In the genomic region with DNA sequence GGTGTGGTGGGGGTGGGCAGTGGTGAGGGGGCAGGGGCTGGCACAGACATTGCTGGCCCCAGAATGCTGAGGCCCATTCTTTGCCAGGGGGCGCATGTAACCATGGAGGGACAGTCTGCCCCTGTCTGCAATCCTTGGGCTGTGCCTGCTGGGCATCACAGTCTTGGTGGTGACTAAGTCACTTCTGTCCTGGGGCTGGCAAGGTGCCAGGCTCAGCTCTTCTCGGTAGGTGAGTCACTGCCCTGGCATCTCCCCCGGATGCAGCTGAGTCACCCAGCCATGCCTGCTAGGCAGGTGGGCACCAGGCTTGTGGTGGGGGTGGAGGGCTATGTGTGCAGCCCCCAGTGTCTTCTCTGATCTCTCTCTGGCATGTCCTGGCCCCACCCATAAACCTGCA, we compare ENCODE assay signal across 8 cellular contexts. TPM values are rescaled to one million over a fixed set of nuclear protein-coding genes. Genes with fewer than 3 reads are reported as not detected.
DNase-seq lines count a peak whose midpoint lies in the region; ATAC-seq, FAIRE-seq and TF ChIP-seq lines count a peak whose summit lies in the region.

No MANE protein-coding gene starts in this region.

- DNase-seq in Caki2 (ENCODE audit: low read depth) = peak; percentile 91
- DNase-seq in NCI-H1105 treated with DMSO at 0.1 percent for 48 hours (lab: John Stamatoyannopoulos, UW) = peak; percentile 85
- peak; percentile 64 to 88 (median 76) for DNase-seq in activated CD4-positive, CD25-positive, alpha-beta regulatory T cell (lab: John Stamatoyannopoulos, UW)
- DNase-seq in breast epithelium (ENCODE audit: low spot score in 2 of 2) = peak; percentile 98
- peak; percentile 78 for DNase-seq in HepG2 (ENCODE audit: low spot score)
- peak; percentile 83 for DNase-seq in stimulated activated CD8-positive, alpha-beta memory T cell treated with anti-CD3 and anti-CD28 coated beads, Interleukin-15, amount 100 ng/mL, for 1 hour (ENCODE audit: low read depth)

- H3K4me2 ChIP-seq in HepG2 (ENCODE audit: low read depth, low read length) = no peak overlapping the region

- peaks cover 14% of the 10 kb centered on the region for H3K79me2 ChIP-seq in HepG2 (ENCODE audit: insufficient read depth, low read length)

- BruUV-seq in HepG2 (replicated peaks; lab: Mats Ljungman, UMichigan) = no TSS peak

- intact Hi-C loops in breast epithelium (cut with DNase I; ENCODE audit: low total_unique reads) = no loop called here
- intact Hi-C loops in HepG2 (cut with micrococcal nuclease; ENCODE audit: unreplicated experiment) = no loop called here

- TF ChIP-seq EP300 in HepG2 (IDR thresholded peaks at IDR 0.05; ENCODE audit: low read depth in 2 of 2, low read length in 2 of 2) (peak in 1 of 2 experiments; percentile 19; a peak in 1 of 4 replicates), HepG2 (CRISPR knock-in tag; IDR thresholded peaks at IDR 0.05; ENCODE audit: borderline replicate concordance) (no peak; the same call in 1 of the 2 replicates)

- ATAC-seq in HepG2 = no peak
- ATAC-seq in GM18517 (IDR thresholded peaks at IDR 0.05; ENCODE audit: unreplicated experiment) = no peak
- no peak for ATAC-seq in HG03108 (IDR thresholded peaks at IDR 0.05; ENCODE audit: unreplicated experiment)

- H2AFZ ChIP-seq in HepG2 (ENCODE audit: low read length) = no peak overlapping the region

- H3K9ac ChIP-seq in HepG2 (ENCODE audit: insufficient read depth, low read depth, low read length) = no peak overlapping the region

- TF ChIP-seq CTCF in breast epithelium (IDR thresholded peaks at IDR 0.05) (no peak), HepG2 (CRISPR knock-in tag; IDR thresholded peaks at IDR 0.05) (no peak)

- no peak for TF ChIP-seq RAD21 in HepG2 (CRISPR knock-in tag; IDR thresholded peaks at IDR 0.05)

- no peaks in the 10 kb centered on the region for H3K36me3 ChIP-seq in breast epithelium
- no peaks in the 10 kb centered on the region for H3K36me3 ChIP-seq in HepG2 (replicated peaks in 1 of 2; ENCODE audit: control insufficient read depth in 1 of 2, insufficient read depth in 2 of 2, low read length in 2 of 2)

- 20% methylated on average over 1 of the region's 3 CpGs for WGBS in HepG2 (ENCODE audit: low lambda C conversion rate)

- no peaks in the 10 kb centered on the region for H4K20me1 ChIP-seq in HepG2 (ENCODE audit: insufficient read depth, low read length)

- peak overlapping the region; percentile 94 to 97 for H3K27ac ChIP-seq in breast epithelium
- no peak overlapping the region for H3K27ac ChIP-seq in HepG2 (ENCODE audit: extremely low read length, insufficient read depth, low read length)

- FAIRE-seq in HepG2 (lab: Jason Lieb, UNC) = no peak

- CTCF ChIA-PET in HepG2 (lab: Yijun Ruan, JAX; ENCODE audit: low intra/inter-chr PET ratio, low total read pairs) = interaction anchor here (0.6 kb wide), 1 partner anchor 38 kb away, joined by 3 read pairs; no protein-coding TSS in a partner anchor

- no peak overlapping the region for H3K4me3 ChIP-seq in breast epithelium
- no peak overlapping the region for H3K4me3 ChIP-seq in HepG2 (replicated peaks in 1 of 3; ENCODE audit: insufficient read depth in 1 of 3, low read depth in 2 of 3, low read length in 3 of 3)

- POLR2A ChIA-PET in HepG2 (lab: Yijun Ruan, JAX) = interaction anchor here (1.1 to 3.5 kb wide), 3 partner anchors 27 to 38 kb away, joined by 3 to 13 read pairs (median 3); no protein-coding TSS in a partner anchor

- in situ Hi-C loops in Caki2 (cut with HindIII; ENCODE audit: low pct_unique_long_range_greater_than_20kb, low sequenced_read_pairs) = no loop called here
- in situ Hi-C loops in HepG2 (cut with HindIII; ENCODE audit: extremely low pct_ligation_motif_present, low pct_unique_long_range_greater_than_20kb) = no loop called here

- H3K9me3 ChIP-seq in breast epithelium = no peaks in the 10 kb centered on the region
- no peaks in the 10 kb centered on the region for H3K9me3 ChIP-seq in HepG2 (ENCODE audit: low read length)

- peaks cover 38 to 66% of the 10 kb centered on the region in 2 donors for H3K4me1 ChIP-seq in breast epithelium
- peaks cover 86% of the 10 kb centered on the region for H3K4me1 ChIP-seq in HepG2 (ENCODE audit: insufficient read depth, low read length)

- no peak for TF ChIP-seq POLR2A in breast epithelium (IDR thresholded peaks at IDR 0.05)
- no peak for TF ChIP-seq POLR2A in HepG2 (IDR thresholded peaks at IDR 0.05; ENCODE audit: insufficient read depth in 1 of 2, low read depth in 2 of 2, low read length in 2 of 2)

- H3K27me3 ChIP-seq in breast epithelium (no peaks in the 10 kb centered on the region), HepG2 (ENCODE audit: control insufficient read depth in 1 of 2, insufficient read depth in 2 of 2, low read length in 2 of 2) (no peaks in the 10 kb centered on the region; a peak in 1 of 5 replicates)

RNA-seq across cellular contexts. Expression of gene RARA, which starts 5.6 kb away (rescaled TPM):
- total RNA-seq in Caki2 (2014; rRNA removed; shearing (Covaris generic); ENCODE audit: low replicate concordance) = 11.4 and 26.0 TPM in 2 replicates
- total RNA-seq in breast epithelium (10 to 100 TPM; 14.2 to 31.2 (median 25.2) TPM), HepG2 (2016; rRNA removed; fragmentation: Illumina TruSeq; extraction: Trizol) (8.6 and 8.9 TPM in 2 replicates)
- total RNA-seq in HepG2 (2016; cell fraction: cytosol; rRNA removed; fragmentation: Illumina TruSeq; extraction: Trizol; ENCODE audit: low read depth) = 3.2 and 3.7 TPM in 2 replicates
- 6.7 and 9.5 TPM in 2 replicates for total RNA-seq in HepG2 (2016; cell fraction: insoluble cytoplasmic fraction; rRNA removed; fragmentation: Illumina TruSeq; extraction: Trizol)
- total RNA-seq in HepG2 (2016; cell fraction: membrane; rRNA removed; fragmentation: Illumina TruSeq; extraction: Trizol) = 8.2 and 11.1 TPM in 2 replicates
- 6.0 and 7.0 TPM in 2 replicates for total RNA-seq in HepG2 (2016; cell fraction: nucleus; rRNA removed; fragmentation: Illumina TruSeq; extraction: Trizol)
- polyA plus RNA-seq in HepG2 (2011; rRNA removed) = 6.0 and 6.4 TPM in 2 replicates
- 2.2 and 3.8 TPM in 2 replicates for polyA plus RNA-seq in HepG2 (2011; cell fraction: cytosol; rRNA removed)
- polyA plus RNA-seq in HepG2 (2011; cell fraction: nucleus; rRNA removed) = 13.2 and 13.3 TPM in 2 replicates
- 15.4 and 16.1 TPM in 2 replicates for polyA plus RNA-seq in HepG2 (2012)
- polyA plus RNA-seq in HepG2 (2016; cell fraction: cytosol; fragmentation: Illumina TruSeq; extraction: Trizol; ENCODE audit: low read depth) = 3.8 and 5.4 TPM in 2 replicates
- polyA plus RNA-seq in HepG2 (2016; cell fraction: insoluble cytoplasmic fraction; fragmentation: Illumina TruSeq; extraction: Trizol; ENCODE audit: low read depth) = 12.7 and 17.8 TPM in 2 replicates
- 9.6 and 13.8 TPM in 2 replicates for polyA plus RNA-seq in HepG2 (2016; cell fraction: membrane; fragmentation: Illumina TruSeq; extraction: Trizol; ENCODE audit: low read depth)
- 19.0 and 19.4 TPM in 2 replicates for polyA plus RNA-seq in HepG2 (2016; cell fraction: nucleus; fragmentation: Illumina TruSeq; extraction: Trizol; ENCODE audit: insufficient read depth, low read depth)
- polyA minus RNA-seq in HepG2 (2011; rRNA and poly(A)+ RNA removed; ENCODE audit: low replicate concordance) = 6.4 and 11.7 TPM in 2 replicates
- polyA minus RNA-seq in HepG2 (2011; cell fraction: cytosol; rRNA and poly(A)+ RNA removed) = 6.7 and 8.2 TPM in 2 replicates
- polyA minus RNA-seq in HepG2 (2011; cell fraction: nucleus; rRNA and poly(A)+ RNA removed) = 5.2 and 6.7 TPM in 2 replicates

RNA-seq across cellular contexts. Expression of gene CDC6, which starts 26.9 kb away (rescaled TPM):
- total RNA-seq in Caki2 (2014; rRNA removed; shearing (Covaris generic); ENCODE audit: low replicate concordance) = 60.9 and 68.1 TPM in 2 replicates
- total RNA-seq in breast epithelium (under 1 TPM; 0.29 to 0.98 (median 0.80) TPM), HepG2 (2016; rRNA removed; fragmentation: Illumina TruSeq; extraction: Trizol) (114 and 154 TPM in 2 replicates)
- total RNA-seq in HepG2 (2016; cell fraction: cytosol; rRNA removed; fragmentation: Illumina TruSeq; extraction: Trizol; ENCODE audit: low read depth) = 24.3 and 27.3 TPM in 2 replicates
- 117 and 162 TPM in 2 replicates for total RNA-seq in HepG2 (2016; cell fraction: insoluble cytoplasmic fraction; rRNA removed; fragmentation: Illumina TruSeq; extraction: Trizol)
- 42.3 and 51.8 TPM in 2 replicates for total RNA-seq in HepG2 (2016; cell fraction: membrane; rRNA removed; fragmentation: Illumina TruSeq; extraction: Trizol)
- 89.2 and 89.6 TPM in 2 replicates for total RNA-seq in HepG2 (2016; cell fraction: nucleus; rRNA removed; fragmentation: Illumina TruSeq; extraction: Trizol)
- polyA plus RNA-seq in HepG2 (2011; rRNA removed) = 10.7 and 17.4 TPM in 2 replicates
- polyA plus RNA-seq in HepG2 (2011; cell fraction: cytosol; rRNA removed) = 6.9 and 8.8 TPM in 2 replicates
- polyA plus RNA-seq in HepG2 (2011; cell fraction: nucleus; rRNA removed) = 9.6 and 11.4 TPM in 2 replicates
- polyA plus RNA-seq in HepG2 (2012) = 8.4 and 23.9 TPM in 2 replicates
- polyA plus RNA-seq in HepG2 (2016; cell fraction: cytosol; fragmentation: Illumina TruSeq; extraction: Trizol; ENCODE audit: low read depth) = 12.0 and 14.2 TPM in 2 replicates
- polyA plus RNA-seq in HepG2 (2016; cell fraction: insoluble cytoplasmic fraction; fragmentation: Illumina TruSeq; extraction: Trizol; ENCODE audit: low read depth) = 133 and 135 TPM in 2 replicates
- 15.3 and 18.9 TPM in 2 replicates for polyA plus RNA-seq in HepG2 (2016; cell fraction: membrane; fragmentation: Illumina TruSeq; extraction: Trizol; ENCODE audit: low read depth)
- 98.6 and 99.5 TPM in 2 replicates for polyA plus RNA-seq in HepG2 (2016; cell fraction: nucleus; fragmentation: Illumina TruSeq; extraction: Trizol; ENCODE audit: insufficient read depth, low read depth)
- 8.7 and 50.8 TPM in 2 replicates for polyA minus RNA-seq in HepG2 (2011; rRNA and poly(A)+ RNA removed; ENCODE audit: low replicate concordance)
- 9.4 and 10.7 TPM in 2 replicates for polyA minus RNA-seq in HepG2 (2011; cell fraction: cytosol; rRNA and poly(A)+ RNA removed)
- 31.5 and 47.0 TPM in 2 replicates for polyA minus RNA-seq in HepG2 (2011; cell fraction: nucleus; rRNA and poly(A)+ RNA removed)

RNA-seq across cellular contexts. Expression of gene GJD3, which starts 50.0 kb away (rescaled TPM):
- total RNA-seq in Caki2 (2014; rRNA removed; shearing (Covaris generic); ENCODE audit: low replicate concordance) = not detected in 2 replicates
- total RNA-seq in breast epithelium = not detected
- total RNA-seq in HepG2 (2016; rRNA removed; fragmentation: Illumina TruSeq; extraction: Trizol) = not detected in 2 replicates
- total RNA-seq in HepG2 (2016; cell fraction: cytosol; rRNA removed; fragmentation: Illumina TruSeq; extraction: Trizol; ENCODE audit: low read depth) = not detected in 2 replicates
- total RNA-seq in HepG2 (2016; cell fraction: insoluble cytoplasmic fraction; rRNA removed; fragmentation: Illumina TruSeq; extraction: Trizol) = not detected in 2 replicates
- total RNA-seq in HepG2 (2016; cell fraction: membrane; rRNA removed; fragmentation: Illumina TruSeq; extraction: Trizol) = not detected in 2 replicates
- total RNA-seq in HepG2 (2016; cell fraction: nucleus; rRNA removed; fragmentation: Illumina TruSeq; extraction: Trizol) = not detected in 2 replicates
- polyA plus RNA-seq in HepG2 (2011; rRNA removed) = not detected in 2 replicates
- polyA plus RNA-seq in HepG2 (2011; cell fraction: cytosol; rRNA removed) = not detected in 2 replicates
- polyA plus RNA-seq in HepG2 (2011; cell fraction: nucleus; rRNA removed) = not detected in 2 replicates
- not detected in 2 replicates for polyA plus RNA-seq in HepG2 (2012)
- not detected in 2 replicates for polyA plus RNA-seq in HepG2 (2016; cell fraction: cytosol; fragmentation: Illumina TruSeq; extraction: Trizol; ENCODE audit: low read depth)
- polyA plus RNA-seq in HepG2 (2016; cell fraction: insoluble cytoplasmic fraction; fragmentation: Illumina TruSeq; extraction: Trizol; ENCODE audit: low read depth) = not detected in 2 replicates
- not detected in 2 replicates for polyA plus RNA-seq in HepG2 (2016; cell fraction: membrane; fragmentation: Illumina TruSeq; extraction: Trizol; ENCODE audit: low read depth)
- polyA plus RNA-seq in HepG2 (2016; cell fraction: nucleus; fragmentation: Illumina TruSeq; extraction: Trizol; ENCODE audit: insufficient read depth, low read depth) = not detected in 2 replicates
- polyA minus RNA-seq in HepG2 (2011; rRNA and poly(A)+ RNA removed; ENCODE audit: low replicate concordance) = not detected in 2 replicates
- not detected in 2 replicates for polyA minus RNA-seq in HepG2 (2011; cell fraction: cytosol; rRNA and poly(A)+ RNA removed)
- not detected in 2 replicates for polyA minus RNA-seq in HepG2 (2011; cell fraction: nucleus; rRNA and poly(A)+ RNA removed)

Comparison
In these comparisons a context has a peak if more than half of its experiments do, and no peak if none do; other contexts are left out.
1. RNA of gene CDC6, which starts 26.9 kb away (total RNA-seq): 24.3 to 162 TPM in HepG2 and 60.9 to 68.1 TPM in Caki2; 0.29 to 0.98 TPM in breast epithelium; every median in the first group is over 10 times any median in the second.
2. Peak in every context shown above with its lines, with median percentiles within 50 percentile points of each other: DNase-seq.